ENCODE assay signal across 22 cellular contexts in genomic region chr2:233201271-233202013, GRCh38. TPM values are rescaled to one million over a fixed set of nuclear protein-coding genes. Genes with fewer than 3 reads are reported as not detected.
DNase-seq lines count a peak whose midpoint lies in the region; ATAC-seq and TF ChIP-seq lines count a peak whose summit lies in the region.
"Had no signal": no experiment of that assay in that cellular context is flagged by ENCODE, and none has a peak within 500 bp of the region (broad histone marks: within the 10 kb centered on the region; RNA-seq: fewer than 3 reads in every experiment).

No MANE protein-coding gene starts in this region.

- peaks cover 5% of the 10 kb centered on the region for H3K9me3 Mint-ChIP-seq in activated T-helper 1 cell treated with anti-CD3 and anti-CD28 coated beads, Interleukin-12 subunit alpha, Interleukin-12 subunit beta, Interleukin-2, Interleukin-4 antibody, amounts not matched to agents 30 ng/mL and 10 ng/mL and 1 ng/mL, durations not matched to agents 14 hours and 24 hours and 36 hours
- H3K9me3 Mint-ChIP-seq in natural killer cell treated with Interleukin-12 subunit alpha and Interleukin-12 subunit beta and Interleukin-15 and Interleukin-18, amount 100 ng/mL, for 72 hours: no peaks in the 10 kb centered on the region

- H3K27me3 ChIP-seq in BLaER1: no peaks in the 10 kb centered on the region
- no peaks in the 10 kb centered on the region for H3K27me3 ChIP-seq in stomach
- H3K27me3 ChIP-seq: tibial artery had no signal

- intact Hi-C loops in activated T-helper 1 cell treated with anti-CD3 and anti-CD28 coated beads, Interleukin-12 subunit alpha, Interleukin-12 subunit beta, Interleukin-2, Interleukin-4 antibody, amounts not matched to agents 30 ng/mL and 10 ng/mL and 1 ng/mL, durations not matched to agents 14 hours and 24 hours and 36 hours (cut with micrococcal nuclease): no loop called here
- intact Hi-C loops in stomach (cut with DNase I; ENCODE audit: low total_unique reads): no loop called here

- H3K9ac ChIP-seq in BLaER1: no peak overlapping the region

- H3K4me1 Mint-ChIP-seq in activated T-helper 1 cell treated with anti-CD3 and anti-CD28 coated beads, Interleukin-12 subunit alpha, Interleukin-12 subunit beta, Interleukin-2, Interleukin-4 antibody, amounts not matched to agents 30 ng/mL and 10 ng/mL and 1 ng/mL, durations not matched to agents 14 hours and 24 hours and 36 hours (ENCODE audit: low read depth): no peaks in the 10 kb centered on the region
- H3K4me1 Mint-ChIP-seq in natural killer cell treated with Interleukin-12 subunit alpha and Interleukin-12 subunit beta and Interleukin-15 and Interleukin-18, amount 100 ng/mL, for 72 hours (ENCODE audit: low read depth in 2 of 2): peaks cover 7 to 17% of the 10 kb centered on the region in 2 donors
- H3K4me1 Mint-ChIP-seq: mesothelial cell of epicardium had no signal

- peaks cover 41% of the 10 kb centered on the region for H3K4me1 ChIP-seq in BLaER1
- peaks cover 0 to 4% (median 0%) of the 10 kb centered on the region in 4 donors for H3K4me1 ChIP-seq in stomach
- H3K4me1 ChIP-seq: tibial artery had no signal

- H3K4me3 ChIP-seq in BLaER1 (no peak overlapping the region), stomach (no peak overlapping the region)
- H3K4me3 ChIP-seq: tibial artery had no signal

- peaks cover 57% of the 10 kb centered on the region for H3K36me3 Mint-ChIP-seq in activated T-helper 1 cell treated with anti-CD3 and anti-CD28 coated beads, Interleukin-12 subunit alpha, Interleukin-12 subunit beta, Interleukin-2, Interleukin-4 antibody, amounts not matched to agents 30 ng/mL and 10 ng/mL and 1 ng/mL, durations not matched to agents 14 hours and 24 hours and 36 hours (ENCODE audit: low read depth)
- peaks cover 14% of the 10 kb centered on the region for H3K36me3 Mint-ChIP-seq in natural killer cell treated with Interleukin-12 subunit alpha and Interleukin-12 subunit beta and Interleukin-15 and Interleukin-18, amount 100 ng/mL, for 72 hours

- WGBS in stomach, 5 donors: 84 to 88% (median 86%) methylated on average over 9 to 15 of the region's 15 CpGs

- H3K27ac Mint-ChIP-seq in activated T-helper 1 cell treated with anti-CD3 and anti-CD28 coated beads, Interleukin-12 subunit alpha, Interleukin-12 subunit beta, Interleukin-2, Interleukin-4 antibody, amounts not matched to agents 30 ng/mL and 10 ng/mL and 1 ng/mL, durations not matched to agents 14 hours and 24 hours and 36 hours: peak overlapping the region; percentile 13
- peak overlapping the region; percentile 47 to 69 for H3K27ac Mint-ChIP-seq in natural killer cell treated with Interleukin-12 subunit alpha and Interleukin-12 subunit beta and Interleukin-15 and Interleukin-18, amount 100 ng/mL, for 72 hours
- H3K27ac Mint-ChIP-seq: mesothelial cell of epicardium had no signal

- no peak for TF ChIP-seq EP300 in stomach (IDR thresholded peaks at IDR 0.05)

- TF ChIP-seq POLR2A in GM18951 (IDR thresholded peaks at IDR 0.05; ENCODE audit: extremely low read depth, insufficient read depth, insufficient read length) (peak; percentile 12), stomach (IDR thresholded peaks at IDR 0.05) (no peak)

- H3K27ac ChIP-seq in BLaER1: 0 out of 2 replicates have a peak overlapping the region, but pooled peaks have one; percentile 22
- H3K27ac ChIP-seq in stomach: no peak overlapping the region
- H3K27ac ChIP-seq: tibial artery, WERI-Rb-1 had no signal

- peak overlapping the region; percentile 75 for H3K4me2 ChIP-seq in BLaER1

- H3K36me3 ChIP-seq in BLaER1 (peaks cover 97% of the 10 kb centered on the region), stomach (peaks cover 0 to 74% (median 41%) of the 10 kb centered on the region in 4 donors)
- H3K36me3 ChIP-seq: WERI-Rb-1 had no signal

- no peaks in the 10 kb centered on the region for H3K27me3 Mint-ChIP-seq in activated T-helper 1 cell treated with anti-CD3 and anti-CD28 coated beads, Interleukin-12 subunit alpha, Interleukin-12 subunit beta, Interleukin-2, Interleukin-4 antibody, amounts not matched to agents 30 ng/mL and 10 ng/mL and 1 ng/mL, durations not matched to agents 14 hours and 24 hours and 36 hours (ENCODE audit: insufficient read depth)
- H3K27me3 Mint-ChIP-seq in natural killer cell treated with Interleukin-12 subunit alpha and Interleukin-12 subunit beta and Interleukin-15 and Interleukin-18, amount 100 ng/mL, for 72 hours: no peaks in the 10 kb centered on the region
- H3K27me3 Mint-ChIP-seq: naive B cell had no signal

- H4K20me1 ChIP-seq in BLaER1: peaks cover 47% of the 10 kb centered on the region

- no peak for DNase-seq in activated T-helper 1 cell treated with anti-CD3 and anti-CD28 coated beads, Interleukin-12 subunit alpha, Interleukin-12 subunit beta, Interleukin-2, Interleukin-4 antibody, amounts not matched to agents 30 ng/mL and 10 ng/mL and 1 ng/mL, durations not matched to agents 14 hours and 24 hours and 36 hours (ENCODE audit: low spot score)
- DNase-seq in natural killer cell treated with Interleukin-12 subunit alpha and Interleukin-12 subunit beta and Interleukin-15 and Interleukin-18, amount 100 ng/mL, for 72 hours (ENCODE audit: low spot score): no peak
- DNase-seq in stimulated activated naive CD4-positive, alpha-beta T cell treated with Interleukin-2 at 50 U/mL for 16 hours (lab: John Stamatoyannopoulos, UW): no peak
- DNase-seq in stomach: no peak
- DNase-seq: ACHN; activated CD4-positive, alpha-beta T cell treated with anti-CD3 and anti-CD28 coated beads, Interleukin-2, amount 50 U/mL, for 4 hours; activated gamma-delta T cell treated with Interleukin-2 at 50 U/mL for 16 hours; C1 segment of cervical spinal cord; cerebellar nuclear complex; naive B cell; NCI-H1048; NCI-H1694 treated with DMSO at 0.1 percent for 48 hours; NCI-H524 treated with DMSO at 0.1 percent for 48 hours; SHP77 treated with DMSO at 0.1 percent for 48 hours; T1000; tibial artery; WERI-Rb-1 had no signal

- in situ Hi-C loops in GM18951 (cut with MboI; ENCODE audit: low sequenced_read_pairs, unreplicated experiment): no loop called here

- ATAC-seq in natural killer cell treated with Interleukin-12 subunit alpha and Interleukin-12 subunit beta and Interleukin-15 and Interleukin-18, amount 100 ng/mL, for 72 hours: no peak
- ATAC-seq in HG02884 (IDR thresholded peaks at IDR 0.05; ENCODE audit: unreplicated experiment): no peak
- ATAC-seq: HepG2 had no signal

- peaks cover 10% of the 10 kb centered on the region; the same call in 1 of the 2 replicates for H3K9me3 ChIP-seq in BLaER1
- peaks cover 5 to 15% (median 12%) of the 10 kb centered on the region in 4 donors for H3K9me3 ChIP-seq in stomach

- TF ChIP-seq CTCF in stomach (IDR thresholded peaks at IDR 0.05): no peak

- H3K4me3 Mint-ChIP-seq in activated T-helper 1 cell treated with anti-CD3 and anti-CD28 coated beads, Interleukin-12 subunit alpha, Interleukin-12 subunit beta, Interleukin-2, Interleukin-4 antibody, amounts not matched to agents 30 ng/mL and 10 ng/mL and 1 ng/mL, durations not matched to agents 14 hours and 24 hours and 36 hours: no peak overlapping the region
- H3K4me3 Mint-ChIP-seq in natural killer cell treated with Interleukin-12 subunit alpha and Interleukin-12 subunit beta and Interleukin-15 and Interleukin-18, amount 100 ng/mL, for 72 hours: no peak overlapping the region
- H3K4me3 Mint-ChIP-seq: mesothelial cell of epicardium had no signal

RNA-seq across cellular contexts. Expression of gene ATG16L1, which starts 50.0 kb away (rescaled TPM):
- 42.4 and 42.7 TPM in 2 replicates for total RNA-seq in activated T-helper 1 cell treated with anti-CD3 and anti-CD28 coated beads, Interleukin-12 subunit alpha, Interleukin-12 subunit beta, Interleukin-2, Interleukin-4 antibody, amounts not matched to agents 30 ng/mL and 10 ng/mL and 1 ng/mL, durations not matched to agents 14 hours and 24 hours and 36 hours
- 10 to 100 TPM; 39.5 to 78.6 TPM for total RNA-seq in natural killer cell treated with Interleukin-12 subunit alpha and Interleukin-12 subunit beta and Interleukin-15 and Interleukin-18, amount 100 ng/mL, for 72 hours
- total RNA-seq in stomach: 10 to 100 TPM in 4 of 5 donors, 1 to 10 TPM in 1; 7.6 to 71.9 (median 34.1) TPM
- 10 to 100 TPM in 1 of 3 donors, 1 to 10 TPM in 2; 8.7 to 11.6 (median 8.7) TPM for polyA plus RNA-seq in stomach
